Comparison of ENCODE assay signal across 29 cellular contexts in the genomic region with DNA sequence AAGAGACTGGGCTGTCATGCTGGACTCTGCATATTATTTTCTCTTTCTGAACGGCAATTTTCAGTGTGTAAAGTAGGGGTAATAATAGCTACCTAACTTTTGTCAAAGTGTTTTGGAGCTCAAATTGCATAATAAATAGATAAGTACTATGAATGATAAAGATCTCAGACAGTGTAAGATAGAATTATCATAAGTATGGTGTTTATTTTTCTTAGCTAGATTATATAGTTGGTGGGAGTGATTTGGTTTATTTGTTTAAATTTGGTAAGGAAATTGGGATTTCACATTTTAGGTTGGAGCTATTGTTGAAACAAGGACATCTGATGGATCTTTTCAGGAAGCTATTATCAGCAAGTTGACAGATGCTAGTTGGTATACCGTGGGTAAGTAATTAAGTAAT.
"Had no signal": no experiment of that assay in that cellular context is flagged by ENCODE, and none has a peak within 500 bp of the region (broad histone marks: within the 10 kb centered on the region; RNA-seq: fewer than 3 reads in every experiment).

No MANE protein-coding gene starts in this region.

- H3K9me3 Mint-ChIP-seq: activated CD4-positive, alpha-beta T cell treated with anti-CD3 and anti-CD28 coated beads, Interleukin-2, amount 10 ng/mL, durations not matched to agents 24 days and 14 days; activated naive CD8-positive, alpha-beta T cell treated with anti-CD3 and anti-CD28 coated beads, Interleukin-2, amount 10 ng/mL, durations not matched to agents 7 days and 5 days; activated T-helper 2 cell treated with anti-CD3 and anti-CD28 coated beads, Interferon-gamma antibody, Interleukin-2, Interleukin-4, amounts not matched to agents 10 μg/mL and 5 μg/mL and 100 μg/mL, durations not matched to agents 14 hours and 24 hours and 36 hours; brain; effector memory CD8-positive, alpha-beta T cell; natural killer cell; T-helper 1 cell treated with Interleukin-12 subunit alpha and Interleukin-12 subunit beta and Interleukin-4 antibody, amounts not matched to agents 30 μg/mL and 1 μg/mL, for 36 hours had no signal

- H3K27ac Mint-ChIP-seq: activated CD4-positive, alpha-beta T cell treated with anti-CD3 and anti-CD28 coated beads, Interleukin-2, amount 10 ng/mL, durations not matched to agents 24 days and 14 days; activated CD8-positive, alpha-beta T cell treated with anti-CD3 and anti-CD28 coated beads, Interleukin-2, amount 10 ng/mL, durations not matched to agents 7 days and 5 days; activated naive CD8-positive, alpha-beta T cell treated with anti-CD3 and anti-CD28 coated beads, Interleukin-2, amount 10 ng/mL, durations not matched to agents 7 days and 5 days; activated T-helper 2 cell treated with anti-CD3 and anti-CD28 coated beads, Interferon-gamma antibody, Interleukin-2, Interleukin-4, amounts not matched to agents 10 μg/mL and 5 μg/mL and 100 μg/mL, durations not matched to agents 14 hours and 24 hours and 36 hours; effector memory CD8-positive, alpha-beta T cell; natural killer cell; T-helper 1 cell treated with Interleukin-12 subunit alpha and Interleukin-12 subunit beta and Interleukin-4 antibody, amounts not matched to agents 30 μg/mL and 1 μg/mL, for 36 hours had no signal

- H3K27ac ChIP-seq: ascending aorta, cardiac muscle cell, colonic mucosa, dorsolateral prefrontal cortex, gastrocnemius medialis, hepatocyte, left ventricle myocardium inferior, right atrium auricular region, tibial nerve, WERI-Rb-1 had no signal

- H3K4me3 Mint-ChIP-seq: activated CD4-positive, alpha-beta T cell treated with anti-CD3 and anti-CD28 coated beads, Interleukin-2, amount 10 ng/mL, durations not matched to agents 24 days and 14 days; activated CD8-positive, alpha-beta T cell treated with anti-CD3 and anti-CD28 coated beads, Interleukin-2, amount 10 ng/mL, durations not matched to agents 7 days and 5 days; activated naive CD8-positive, alpha-beta T cell treated with anti-CD3 and anti-CD28 coated beads, Interleukin-2, amount 10 ng/mL, durations not matched to agents 7 days and 5 days; brain; effector memory CD8-positive, alpha-beta T cell; natural killer cell; T-helper 1 cell treated with Interleukin-12 subunit alpha and Interleukin-12 subunit beta and Interleukin-4 antibody, amounts not matched to agents 30 μg/mL and 1 μg/mL, for 36 hours had no signal

- H3K4me3 ChIP-seq: ascending aorta, cardiac muscle cell, colonic mucosa, dorsolateral prefrontal cortex, gastrocnemius medialis, hepatocyte, left ventricle myocardium inferior, lung, right atrium auricular region, tibial nerve had no signal

- ATAC-seq: activated CD8-positive, alpha-beta T cell treated with anti-CD3 and anti-CD28 coated beads, Interleukin-2, amount 10 ng/mL, durations not matched to agents 7 days and 5 days; effector memory CD8-positive, alpha-beta T cell; gastrocnemius medialis; natural killer cell had no signal

- DNase-seq: activated CD4-positive, alpha-beta T cell treated with anti-CD3 and anti-CD28 coated beads, Interleukin-2, amount 10 ng/mL, durations not matched to agents 24 days and 14 days; activated CD4-positive, CD25-positive, alpha-beta regulatory T cell treated with anti-CD3 and anti-CD28 coated beads, Interleukin-2, amount 50 U/mL, for 72 hours; activated CD8-positive, alpha-beta T cell treated with anti-CD3 and anti-CD28 coated beads, Interleukin-2, amount 10 ng/mL, durations not matched to agents 7 days and 5 days; activated naive CD8-positive, alpha-beta T cell treated with anti-CD3 and anti-CD28 coated beads, Interleukin-2, amount 10 ng/mL, durations not matched to agents 7 days and 5 days; cerebellar nuclear complex; colonic mucosa; dorsolateral prefrontal cortex; effector memory CD8-positive, alpha-beta T cell; erythroblast; gastrocnemius medialis; islet precursor cell; left ventricle myocardium inferior; mesendoderm; natural killer cell; stimulated activated CD4-positive, alpha-beta T cell treated with anti-CD3 and anti-CD28 coated beads, Interleukin-15, amount 100 ng/mL, for 24 hours; stimulated activated CD4-positive, alpha-beta T cell treated with anti-CD3 and anti-CD28 coated beads, Interleukin-2, amount 100 ng/mL, for 24 hours; stimulated activated naive CD4-positive, alpha-beta T cell; SW 1271; T1000; WERI-Rb-1 had no signal

- H3K27me3 Mint-ChIP-seq: activated CD4-positive, alpha-beta T cell treated with anti-CD3 and anti-CD28 coated beads, Interleukin-2, amount 10 ng/mL, durations not matched to agents 24 days and 14 days; activated naive CD8-positive, alpha-beta T cell treated with anti-CD3 and anti-CD28 coated beads, Interleukin-2, amount 10 ng/mL, durations not matched to agents 7 days and 5 days; brain; effector memory CD8-positive, alpha-beta T cell had no signal

- H3K27me3 ChIP-seq: ascending aorta, cardiac muscle cell, colonic mucosa, dorsolateral prefrontal cortex, gastrocnemius medialis, hepatocyte, right atrium auricular region, tibial nerve had no signal

- H3K9me3 ChIP-seq: ascending aorta, colonic mucosa, gastrocnemius medialis, left ventricle myocardium inferior, right atrium auricular region, tibial nerve had no signal
